ENCODE assay signal across 9 cellular contexts in the genomic region with DNA sequence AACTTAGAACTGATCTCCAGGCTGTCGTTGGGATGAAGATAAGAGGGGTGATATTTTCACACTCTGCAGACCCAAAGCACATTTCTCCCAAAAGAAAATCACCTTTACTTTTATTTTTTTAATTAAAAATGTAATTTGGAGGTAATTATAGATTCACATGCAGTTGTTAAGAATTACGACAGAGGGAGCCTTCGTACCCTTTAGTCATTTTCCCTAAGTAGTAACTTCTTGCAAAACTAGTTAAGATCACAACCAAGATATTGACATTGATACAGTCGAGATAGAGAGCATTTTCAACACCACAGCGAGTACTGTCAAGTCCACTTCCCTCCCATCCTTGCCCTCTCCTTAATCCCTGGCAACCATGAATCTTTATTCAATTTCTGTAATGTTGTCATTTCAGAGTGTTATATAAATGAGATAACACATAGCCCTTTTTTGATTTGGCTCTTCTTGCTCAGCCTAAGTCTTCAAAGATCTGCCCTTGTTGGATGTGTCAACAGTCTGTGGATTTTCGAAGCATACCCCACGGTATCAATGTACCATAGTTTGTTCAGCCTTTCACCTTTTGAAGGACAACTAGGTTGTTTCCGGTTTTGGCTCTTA. TPM values are rescaled to one million over a fixed set of nuclear protein-coding genes. Genes with fewer than 3 reads are reported as not detected.
DNase-seq lines count a peak whose midpoint lies in the region; ATAC-seq, FAIRE-seq and TF ChIP-seq lines count a peak whose summit lies in the region.
"Had no signal": no experiment of that assay in that cellular context is flagged by ENCODE, and none has a peak within 500 bp of the region (broad histone marks: within the 10 kb centered on the region; RNA-seq: fewer than 3 reads in every experiment).

No MANE protein-coding gene starts in this region.

- no peaks in the 10 kb centered on the region for H3K79me1 ChIP-seq in mesenchymal stem cell (replicated peaks; ENCODE audit: low read length, poor library complexity, severe bottlenecking)

- WGBS in mesenchymal stem cell = 77% methylated on average over 6 of the region's 8 CpGs

- H3K14ac ChIP-seq in mesenchymal stem cell (ENCODE audit: low read length in 2 of 2) = no peak overlapping the region

- no peak overlapping the region for H2BK12ac ChIP-seq in mesenchymal stem cell (ENCODE audit: low read length in 2 of 2)

- no peak overlapping the region for H2AK5ac ChIP-seq in mesenchymal stem cell (ENCODE audit: low read length, severe bottlenecking)

- H2BK15ac ChIP-seq in mesenchymal stem cell (ENCODE audit: low read depth, poor library complexity, severe bottlenecking) = no peak overlapping the region

- peak; percentile 51 for TF ChIP-seq CTCF in D721Med (IDR thresholded peaks at IDR 0.05; ENCODE audit: insufficient read depth, missing control alignments)

- DNase-seq in D721Med (ENCODE audit: insufficient read length, low spot score) (no peak), Kasumi-1 (lab: John Stamatoyannopoulos, UW) (peak; percentile 65 to 71), astrocyte of the hippocampus (ENCODE audit: low read depth, low spot score) (peak; percentile 27), mesenchymal stem cell (peak; percentile 27), COR-L47 (lab: John Stamatoyannopoulos, UW) (no peak)
- DNase-seq in stimulated activated CD4-positive, alpha-beta T cell treated with anti-CD3 and anti-CD28 coated beads, Interleukin-4, amount 100 ng/mL, for 4 hours = no peak
- DNase-seq: ovary had no signal

- no peak overlapping the region for H3K4me3 ChIP-seq in mesenchymal stem cell (ENCODE audit: insufficient read depth in 1 of 2, low read depth in 1 of 2, low read length in 2 of 2)
- H3K4me3 ChIP-seq: ovary had no signal

- no peak overlapping the region for H3K18ac ChIP-seq in mesenchymal stem cell (ENCODE audit: low read depth in 1 of 2, low read length in 2 of 2)

- H3K36me3 ChIP-seq in mesenchymal stem cell (ENCODE audit: control insufficient read depth in 1 of 2, insufficient read depth in 2 of 2, low read depth in 1 of 2, low read length in 2 of 2) = no peaks in the 10 kb centered on the region
- H3K36me3 ChIP-seq: ovary had no signal

- no peak overlapping the region for H4K91ac ChIP-seq in mesenchymal stem cell (ENCODE audit: low read length)

- no peak overlapping the region for H4K8ac ChIP-seq in mesenchymal stem cell (ENCODE audit: low read length)

- no peak overlapping the region for H3K4me2 ChIP-seq in mesenchymal stem cell (ENCODE audit: low read length, poor library complexity, severe bottlenecking)

- peaks cover 9 to 10% of the 10 kb centered on the region in 2 experiments for H3K27me3 ChIP-seq in mesenchymal stem cell (ENCODE audit: control insufficient read depth in 1 of 2, insufficient read depth in 1 of 2, low read length in 2 of 2)
- H3K27me3 ChIP-seq: ovary had no signal

- no peak overlapping the region for H2AFZ ChIP-seq in mesenchymal stem cell (ENCODE audit: low read depth, low read length)

- no peak for FAIRE-seq in D721Med (lab: Jason Lieb, UNC)

- no peaks in the 10 kb centered on the region for H3K4me1 ChIP-seq in mesenchymal stem cell (ENCODE audit: control insufficient read depth, insufficient read depth, low read depth, low read length)

- H3K9ac ChIP-seq in mesenchymal stem cell (ENCODE audit: low read length) = no peak overlapping the region

- H2BK120ac ChIP-seq in mesenchymal stem cell (ENCODE audit: low read depth, low read length) = no peak overlapping the region

- no peak overlapping the region for H3K23ac ChIP-seq in mesenchymal stem cell (ENCODE audit: low read length in 2 of 2)

- ATAC-seq in HG03139 (IDR thresholded peaks at IDR 0.05; ENCODE audit: unreplicated experiment) (no peak), HG03521 (IDR thresholded peaks at IDR 0.05; ENCODE audit: unreplicated experiment) (no peak)

- no peaks in the 10 kb centered on the region for H3K9me3 ChIP-seq in mesenchymal stem cell (ENCODE audit: control insufficient read depth, low read length)
- H3K9me3 ChIP-seq: ovary had no signal

- H3K4ac ChIP-seq in mesenchymal stem cell (ENCODE audit: low read depth in 1 of 2, low read length in 2 of 2) = no peak overlapping the region

- H2BK5ac ChIP-seq in mesenchymal stem cell (ENCODE audit: low read depth, low read length, poor library complexity, severe bottlenecking) = no peak overlapping the region

- no peak overlapping the region for H3K27ac ChIP-seq in mesenchymal stem cell (ENCODE audit: low read length, poor library complexity, severe bottlenecking)
- H3K27ac ChIP-seq: ovary had no signal

RNA-seq across cellular contexts. Expression of gene DNAH10, which starts 39.6 kb away (rescaled TPM):
- polyA plus RNA-seq in mesenchymal stem cell (2013, experiment 1 of 2) = 0.11 TPM
- polyA plus RNA-seq in mesenchymal stem cell (2013, experiment 2 of 2) = 0.25 TPM

Comparison
In these comparisons a context has a peak if more than half of its experiments do, and no peak if none do; other contexts are left out.
1. DNase-seq: peak in Kasumi-1 (2 of 2), astrocyte of the hippocampus (single experiment) and mesenchymal stem cell (single experiment); none in D721Med (single experiment), COR-L47 (single experiment) and stimulated activated CD4-positive, alpha-beta T cell treated with anti-CD3 and anti-CD28 coated beads, Interleukin-4, amount 100 ng/mL, for 4 hours (0 of 2).